Comparison of ENCODE assay signal across 1 cellular context in genomic region chr10:88989423-88989822, GRCh38.
A peak's percentile ranks its signal among the peaks of the same experiment; 100 is the strongest.
TF ChIP-seq lines count a peak whose summit lies in the region.

No MANE protein-coding gene starts in this region.

TF ChIP-seq in GM12878, 131 proteins besides CTCF, POLR2A, EP300 and RAD21:
- TF ChIP-seq ZNF687 (IDR thresholded peaks at IDR 0.05), result no peak
- TF ChIP-seq NFIC (IDR thresholded peaks at IDR 0.05; ENCODE audit: low read depth, low read length), result no peak
- TF ChIP-seq JUND (IDR thresholded peaks at IDR 0.05; ENCODE audit: low read depth, low read length), result no peak
- TF ChIP-seq ZBTB4 (CRISPR knock-in tag; IDR thresholded peaks at IDR 0.05), result no peak
- peak; percentile 35; the same call in 1 of the 2 replicates for TF ChIP-seq MTA2 (IDR thresholded peaks at IDR 0.05; ENCODE audit: low read depth)
- TF ChIP-seq TCF3 (IDR thresholded peaks at IDR 0.05; ENCODE audit: borderline replicate concordance, insufficient read depth, low read depth, low read length), result no peak
- TF ChIP-seq JUNB (IDR thresholded peaks at IDR 0.05), result no peak
- no peak for TF ChIP-seq RELA (IDR thresholded peaks at IDR 0.05; ENCODE audit: borderline replicate concordance, partially characterized antibody)
- TF ChIP-seq EZH2 (IDR thresholded peaks at IDR 0.05; ENCODE audit: borderline replicate concordance, control insufficient read depth, low read depth, low read length), result no peak
- peak; percentile 84 for TF ChIP-seq PBX3 (IDR thresholded peaks at IDR 0.05; ENCODE audit: insufficient replicate concordance, low read depth, low read length)
- peak; percentile 79 for TF ChIP-seq PKNOX1 (IDR thresholded peaks at IDR 0.05)
- peak; percentile 53; the same call in 1 of the 3 replicates for TF ChIP-seq POU2F2 (IDR thresholded peaks at IDR 0.05; ENCODE audit: borderline replicate concordance, low read depth, low read length)
- no peak for TF ChIP-seq USF1 (IDR thresholded peaks at IDR 0.05; ENCODE audit: borderline replicate concordance, extremely low read length, insufficient read depth, low read depth, low read length)
- peak; percentile 57 for TF ChIP-seq MEF2B (IDR thresholded peaks at IDR 0.05; ENCODE audit: partially characterized antibody, poor library complexity, severe bottlenecking)
- no peak for TF ChIP-seq FOXM1 (IDR thresholded peaks at IDR 0.05; ENCODE audit: low read depth, low read length)
- no peak for TF ChIP-seq MXI1 (IDR thresholded peaks at IDR 0.05; ENCODE audit: low read depth, low read length)
- TF ChIP-seq TARDBP (IDR thresholded peaks at IDR 0.05; ENCODE audit: borderline replicate concordance), result no peak
- TF ChIP-seq HDAC6 (IDR thresholded peaks at IDR 0.05; ENCODE audit: unreplicated experiment), result no peak
- no peak for TF ChIP-seq SUPT20H (IDR thresholded peaks at IDR 0.05; ENCODE audit: borderline replicate concordance, control insufficient read depth, low read depth, low read length)
- no peak for TF ChIP-seq KAT2A (conservative IDR thresholded peaks at IDR 0.05; ENCODE audit: control insufficient read depth, low read depth, low read length)
- peak; percentile 13; the same call in 1 of the 2 replicates for TF ChIP-seq SPI1 (IDR thresholded peaks at IDR 0.05; ENCODE audit: borderline replicate concordance, insufficient read depth, low read depth, low read length)
- no peak for TF ChIP-seq STAT1 (conservative IDR thresholded peaks at IDR 0.05)
- TF ChIP-seq CREB1 (IDR thresholded peaks at IDR 0.05; ENCODE audit: low read depth), result no peak
TF ChIP-seq in GM12878: peak in this region for 6.
